In genomic region chr2:23631391-23631790, GRCh38 we compare ENCODE assay signal across 29 cellular contexts.
"Had no signal": no experiment of that assay in that cellular context is flagged by ENCODE, and none has a peak within 500 bp of the region (broad histone marks: within the 10 kb centered on the region; RNA-seq: fewer than 3 reads in every experiment).

No MANE protein-coding gene starts in this region.

- H3K36me3 Mint-ChIP-seq: activated naive CD8-positive, alpha-beta T cell had no signal

- H3K27ac Mint-ChIP-seq: activated CD4-positive, alpha-beta memory T cell treated with anti-CD3 and anti-CD28 coated beads, Interleukin-2, amount 10 ng/mL, durations not matched to agents 7 days and 5 days; activated CD4-positive, alpha-beta T cell treated with anti-CD3 and anti-CD28 coated beads for 36 hours; activated CD4-positive, alpha-beta T cell treated with anti-CD3 and anti-CD28 coated beads, Interleukin-2, amount 10 ng/mL, durations not matched to agents 7 days and 5 days; activated naive CD8-positive, alpha-beta T cell; activated T-cell treated with anti-CD3 and anti-CD28 coated beads, Interleukin-2, amount 50 U/mL, for 24 hours; activated T-cell treated with anti-CD3 and anti-CD28 coated beads, Interleukin-2, amount 50 U/mL, for 72 hours; activated T-helper 17 cell treated with anti-CD3 and anti-CD28 coated beads, Interleukin-2, amount 50 U/mL, for 72 hours; dendritic cell treated with granulocyte-macrophage colony-stimulating factor and Interleukin-4, amounts not matched to agents 40 ng/mL and 50 ng/mL, for 4 days; endodermal cell had no signal

- H3K9me3 ChIP-seq: adrenal gland, body of pancreas had no signal

- H3K27ac ChIP-seq: adrenal gland, body of pancreas, coronary artery, dorsolateral prefrontal cortex had no signal

- H3K9me3 Mint-ChIP-seq: activated CD4-positive, alpha-beta memory T cell treated with anti-CD3 and anti-CD28 coated beads, Interleukin-2, amount 10 ng/mL, durations not matched to agents 7 days and 5 days; activated CD4-positive, alpha-beta T cell treated with anti-CD3 and anti-CD28 coated beads, Interleukin-2, amount 10 ng/mL, durations not matched to agents 7 days and 5 days; activated T-cell treated with anti-CD3 and anti-CD28 coated beads, Interleukin-2, amount 50 U/mL, for 24 hours; activated T-cell treated with anti-CD3 and anti-CD28 coated beads, Interleukin-2, amount 50 U/mL, for 72 hours; activated T-helper 17 cell treated with anti-CD3 and anti-CD28 coated beads, Interleukin-2, amount 50 U/mL, for 72 hours; dendritic cell treated with granulocyte-macrophage colony-stimulating factor and Interleukin-4, amounts not matched to agents 40 ng/mL and 50 ng/mL, for 4 days; endodermal cell had no signal

- FAIRE-seq: frontal cortex had no signal

- ATAC-seq: activated CD4-positive, alpha-beta T cell treated with anti-CD3 and anti-CD28 coated beads for 36 hours; activated T-cell treated with anti-CD3 and anti-CD28 coated beads, Interleukin-2, amount 50 U/mL, for 72 hours; activated T-helper 17 cell treated with anti-CD3 and anti-CD28 coated beads, Interleukin-2, amount 50 U/mL, for 72 hours; body of pancreas; esophagus mucosa had no signal

- H3K4me3 Mint-ChIP-seq: activated CD4-positive, alpha-beta memory T cell treated with anti-CD3 and anti-CD28 coated beads, Interleukin-2, amount 10 ng/mL, durations not matched to agents 7 days and 5 days; activated CD4-positive, alpha-beta T cell treated with anti-CD3 and anti-CD28 coated beads for 36 hours; activated CD4-positive, alpha-beta T cell treated with anti-CD3 and anti-CD28 coated beads, Interleukin-2, amount 10 ng/mL, durations not matched to agents 7 days and 5 days; activated naive CD8-positive, alpha-beta T cell; activated T-cell treated with anti-CD3 and anti-CD28 coated beads, Interleukin-2, amount 50 U/mL, for 24 hours; activated T-cell treated with anti-CD3 and anti-CD28 coated beads, Interleukin-2, amount 50 U/mL, for 72 hours; activated T-helper 17 cell treated with anti-CD3 and anti-CD28 coated beads, Interleukin-2, amount 50 U/mL, for 72 hours; dendritic cell treated with granulocyte-macrophage colony-stimulating factor and Interleukin-4, amounts not matched to agents 40 ng/mL and 50 ng/mL, for 4 days; endodermal cell had no signal

- H3K4me1 ChIP-seq: adrenal gland, body of pancreas had no signal

- H3K27me3 Mint-ChIP-seq: activated CD4-positive, alpha-beta memory T cell treated with anti-CD3 and anti-CD28 coated beads, Interleukin-2, amount 10 ng/mL, durations not matched to agents 7 days and 5 days; activated CD4-positive, alpha-beta T cell treated with anti-CD3 and anti-CD28 coated beads for 36 hours; activated CD4-positive, alpha-beta T cell treated with anti-CD3 and anti-CD28 coated beads, Interleukin-2, amount 10 ng/mL, durations not matched to agents 7 days and 5 days; activated naive CD8-positive, alpha-beta T cell; activated T-cell treated with anti-CD3 and anti-CD28 coated beads, Interleukin-2, amount 50 U/mL, for 24 hours; activated T-helper 17 cell treated with anti-CD3 and anti-CD28 coated beads, Interleukin-2, amount 50 U/mL, for 72 hours had no signal

- H3K36me3 ChIP-seq: adrenal gland had no signal

- H3K27me3 ChIP-seq: adrenal gland, body of pancreas, dorsolateral prefrontal cortex had no signal

- DNase-seq: activated CD4-positive, alpha-beta memory T cell treated with anti-CD3 and anti-CD28 coated beads, Interleukin-2, amount 10 ng/mL, durations not matched to agents 7 days and 5 days; activated CD4-positive, alpha-beta T cell treated with anti-CD3 and anti-CD28 coated beads for 36 hours; activated CD4-positive, alpha-beta T cell treated with anti-CD3 and anti-CD28 coated beads, Interleukin-2, amount 10 ng/mL, durations not matched to agents 7 days and 5 days; activated CD4-positive, alpha-beta T cell treated with anti-CD3 and anti-CD28 coated beads, Interleukin-2, amount 50 U/mL, for 4 hours; activated CD4-positive, CD25-positive, alpha-beta regulatory T cell; activated CD4-positive, CD25-positive, alpha-beta regulatory T cell treated with anti-CD3 and anti-CD28 coated beads, Interleukin-2, amount 50 U/mL, for 72 hours; activated CD8-positive, alpha-beta memory T cell treated with anti-CD3 and anti-CD28 coated beads, Interleukin-2, amount 50 U/mL, for 48 hours; activated effector memory CD4-positive, alpha-beta T cell treated with Interleukin-2 at 50 U/mL for 16 hours; activated gamma-delta T cell treated with Interleukin-2 at 50 U/mL for 16 hours; activated naive CD4-positive, alpha-beta T cell treated with anti-CD3 and anti-CD28 coated beads, Interleukin-2, amount 50 U/mL, for 16 hours; activated naive CD4-positive, alpha-beta T cell treated with Interleukin-2 at 50 U/mL for 16 hours; activated T-cell treated with anti-CD3 and anti-CD28 coated beads for 4 hours; activated T-cell treated with anti-CD3 and anti-CD28 coated beads, Interleukin-2, amount 50 U/mL, for 24 hours; activated T-cell treated with anti-CD3 and anti-CD28 coated beads, Interleukin-2, amount 50 U/mL, for 72 hours; adrenal gland; amygdala; body of pancreas; caudate nucleus; effector memory CD4-positive, alpha-beta T cell; endodermal cell; foreskin fibroblast; T-helper 2 cell had no signal

- H3K4me1 Mint-ChIP-seq: activated CD4-positive, alpha-beta memory T cell treated with anti-CD3 and anti-CD28 coated beads, Interleukin-2, amount 10 ng/mL, durations not matched to agents 7 days and 5 days; activated CD4-positive, alpha-beta T cell treated with anti-CD3 and anti-CD28 coated beads for 36 hours; activated CD4-positive, alpha-beta T cell treated with anti-CD3 and anti-CD28 coated beads, Interleukin-2, amount 10 ng/mL, durations not matched to agents 7 days and 5 days; activated T-helper 17 cell treated with anti-CD3 and anti-CD28 coated beads, Interleukin-2, amount 50 U/mL, for 72 hours had no signal

- H3K4me3 ChIP-seq: adrenal gland, body of pancreas, coronary artery, dorsolateral prefrontal cortex had no signal
